Comparison of ENCODE assay signal across 9 cellular contexts in genomic region chr16:78215222-78215621, GRCh38.
"Had no signal": no experiment of that assay in that cellular context is flagged by ENCODE, and none has a peak within 500 bp of the region (broad histone marks: within the 10 kb centered on the region; RNA-seq: fewer than 3 reads in every experiment).

No MANE protein-coding gene starts in this region.

- H3K36me3 ChIP-seq: HAP-1 had no signal

- H3K27ac ChIP-seq: GM23248, HL-60 had no signal

- DNase-seq: GM23248, GOT3, H7, HFFc6 had no signal

- H2AFZ ChIP-seq: GM23248 had no signal

- H3K9ac ChIP-seq: GM23248 had no signal

- ATAC-seq: HCT116, HepG2 had no signal

- H3K4me3 Mint-ChIP-seq: HFFc6 had no signal

- H3K27me3 Mint-ChIP-seq: IgD-negative memory B cell had no signal

- H3K4me1 ChIP-seq: HAP-1 had no signal

- H3K9me3 ChIP-seq: HAP-1 had no signal

- H3K4me3 ChIP-seq: GM23248, HAP-1 had no signal
